13 cellular contexts compared by ENCODE assay signal in genomic region chr4:22485751-22486150, GRCh38. TPM values are rescaled to one million over a fixed set of nuclear protein-coding genes. Genes with fewer than 3 reads are reported as not detected.
A peak's percentile ranks its signal among the peaks of the same experiment; 100 is the strongest.
DNase-seq lines count a peak whose midpoint lies in the region; TF ChIP-seq lines count a peak whose summit lies in the region.
"Had no signal": no experiment of that assay in that cellular context is flagged by ENCODE, and none has a peak within 500 bp of the region (broad histone marks: within the 10 kb centered on the region; RNA-seq: fewer than 3 reads in every experiment).

No MANE protein-coding gene starts in this region.

- H2AFZ ChIP-seq in trophoblast cell (ENCODE audit: insufficient read depth, low read length, poor library complexity), result no peak overlapping the region

- DNase-seq in NCI-H146 (lab: John Stamatoyannopoulos, UW), result peak; percentile 26
- DNase-seq in NCI-H146 treated with DMSO at 0.1 percent for 48 hours (lab: John Stamatoyannopoulos, UW; ENCODE audit: unreplicated experiment), result no peak
- DNase-seq in NCI-H446 (lab: John Stamatoyannopoulos, UW), result peak; percentile 78 to 92
- peak; percentile 57 for DNase-seq in epithelial cell of esophagus (ENCODE audit: low read depth)
- no peak for DNase-seq in trophoblast cell
- DNase-seq in OCI-M2 (lab: John Stamatoyannopoulos, UW; ENCODE audit: unreplicated experiment), result no peak
- no peak for DNase-seq in LoVo (ENCODE audit: low spot score)
- no peak for DNase-seq in hypothalamus (lab: John Stamatoyannopoulos, UW)
- DNase-seq: activated CD8-positive, alpha-beta T cell treated with anti-CD3 and anti-CD28 coated beads for 36 hours; foreskin melanocyte; NCI-H2029; SW 1271 had no signal

- WGBS in trophoblast cell (ENCODE audit: extremely low coverage, insufficient coverage, insufficient read length), result no CpG with 5 or more reads among the region's 5 CpGs

- H3K14ac ChIP-seq in trophoblast cell (ENCODE audit: low read length), result no peak overlapping the region

- H3K27me3 ChIP-seq in trophoblast cell (ENCODE audit: insufficient read depth, low read length), result no peaks in the 10 kb centered on the region
- H3K27me3 ChIP-seq: adrenal gland had no signal

- H3K4me1 ChIP-seq in trophoblast cell (ENCODE audit: control insufficient read depth in 1 of 2, insufficient read depth in 2 of 2, low read length in 2 of 2), result peaks cover 8 to 10% of the 10 kb centered on the region in 2 experiments

- H3K9ac ChIP-seq in trophoblast cell (ENCODE audit: low read length), result no peak overlapping the region

- no peak overlapping the region for H4K8ac ChIP-seq in trophoblast cell (ENCODE audit: low read depth, low read length)

- no peaks in the 10 kb centered on the region for H3K9me3 ChIP-seq in trophoblast cell (ENCODE audit: insufficient read depth, low read depth, low read length)
- H3K9me3 ChIP-seq: adrenal gland had no signal

- H3K18ac ChIP-seq in trophoblast cell (ENCODE audit: low read length), result no peak overlapping the region

- no peaks in the 10 kb centered on the region for H3K36me3 ChIP-seq in trophoblast cell (ENCODE audit: control insufficient read depth in 1 of 2, insufficient read depth in 2 of 2, low read length in 2 of 2)
- H3K36me3 ChIP-seq: adrenal gland had no signal

- no peak overlapping the region for H3K23ac ChIP-seq in trophoblast cell (ENCODE audit: low read length)

- H2BK120ac ChIP-seq in trophoblast cell (ENCODE audit: insufficient read depth, low read length, poor library complexity), result no peak overlapping the region

- TF ChIP-seq CTCF in epithelial cell of esophagus (IDR thresholded peaks at IDR 0.05; ENCODE audit: insufficient read depth, low read depth, low read length, missing control alignments), result no peak

- H2BK5ac ChIP-seq in trophoblast cell (ENCODE audit: low read depth, low read length, poor library complexity), result no peak overlapping the region

- H4K12ac ChIP-seq in trophoblast cell (ENCODE audit: low read depth, low read length), result no peak overlapping the region

- no peak overlapping the region for H3K4me2 ChIP-seq in trophoblast cell (ENCODE audit: low read length)

- H2BK12ac ChIP-seq in trophoblast cell (ENCODE audit: low read length), result no peak overlapping the region

- no peak overlapping the region for H2AK5ac ChIP-seq in trophoblast cell (ENCODE audit: low read length)

- H3K79me1 ChIP-seq in trophoblast cell (ENCODE audit: low read length), result no peaks in the 10 kb centered on the region

- H3K4ac ChIP-seq in trophoblast cell (ENCODE audit: low read depth, low read length), result peak overlapping the region; percentile 37

- H4K91ac ChIP-seq in trophoblast cell (ENCODE audit: low read depth, low read length), result no peak overlapping the region

- H3K4me3 ChIP-seq in epithelial cell of esophagus (ENCODE audit: low read length), result no peak overlapping the region
- H3K4me3 ChIP-seq in trophoblast cell (ENCODE audit: low read depth, low read length), result no peak overlapping the region
- H3K4me3 ChIP-seq: adrenal gland had no signal

- no peak overlapping the region for H3K27ac ChIP-seq in trophoblast cell (ENCODE audit: low read depth, low read length)
- H3K27ac ChIP-seq: adrenal gland had no signal

- no peaks in the 10 kb centered on the region for H3K79me2 ChIP-seq in trophoblast cell (ENCODE audit: control insufficient read depth, insufficient read depth, low read length, poor library complexity)

RNA-seq across cellular contexts. Expression of gene ADGRA3, which starts 30.1 kb away (rescaled TPM):
- 12.6 and 15.3 TPM in 2 replicates for polyA plus RNA-seq in trophoblast cell (2013)

Comparison
In these comparisons a context has a peak if more than half of its experiments do, and no peak if none do; other contexts are left out.
1. DNase-seq: peak in NCI-H146 (single experiment), NCI-H446 (2 of 2) and epithelial cell of esophagus (single experiment); none in NCI-H146 treated with DMSO at 0.1 percent for 48 hours (single experiment), trophoblast cell (0 of 2), OCI-M2 (single experiment), LoVo (single experiment) and hypothalamus (0 of 51).